ENCODE assay signal across 14 cellular contexts in the genomic region with DNA sequence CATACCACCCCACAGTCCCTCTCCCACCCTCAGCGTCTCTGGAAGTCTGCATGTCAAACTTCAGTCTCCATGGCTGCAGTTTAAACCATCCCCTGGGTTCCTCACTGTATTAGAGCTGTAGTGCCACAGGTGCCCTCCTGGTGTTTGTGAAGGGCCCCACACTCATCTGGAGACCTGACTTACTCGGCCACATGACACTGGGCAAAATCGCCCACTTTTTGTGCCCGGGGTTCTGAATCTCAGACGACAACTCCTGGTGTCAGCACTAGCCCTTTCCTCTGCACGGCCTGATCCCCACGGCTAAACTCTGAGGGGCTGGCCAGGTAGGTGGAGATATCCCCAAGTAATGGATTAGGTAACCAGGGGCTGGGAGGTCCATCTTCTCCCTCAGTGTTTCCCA. TPM values are rescaled to one million over a fixed set of nuclear protein-coding genes. Genes with fewer than 3 reads are reported as not detected.
DNase-seq lines count a peak whose midpoint lies in the region; ATAC-seq and TF ChIP-seq lines count a peak whose summit lies in the region.
"Had no signal": no experiment of that assay in that cellular context is flagged by ENCODE, and none has a peak within 500 bp of the region (broad histone marks: within the 10 kb centered on the region; RNA-seq: fewer than 3 reads in every experiment).

No MANE protein-coding gene starts in this region.

- H3K27ac Mint-ChIP-seq in chondrocyte (ENCODE audit: unreplicated experiment) = peak overlapping the region; percentile 68
- H3K27ac Mint-ChIP-seq: activated naive CD8-positive, alpha-beta T cell treated with anti-CD3 and anti-CD28 coated beads, Interleukin-2, amount 50 U/mL, for 24 hours had no signal

- H3K27ac ChIP-seq in muscle layer of duodenum (ENCODE audit: low read length) = peak overlapping the region; percentile 71
- H3K27ac ChIP-seq in subcutaneous abdominal adipose tissue (ENCODE audit: low read depth, low read length) = peak overlapping the region; percentile 81

- H3K4me3 Mint-ChIP-seq in chondrocyte (ENCODE audit: unreplicated experiment) = no peak overlapping the region
- H3K4me3 Mint-ChIP-seq: activated naive CD8-positive, alpha-beta T cell treated with anti-CD3 and anti-CD28 coated beads, Interleukin-2, amount 50 U/mL, for 24 hours; effector memory CD8-positive, alpha-beta T cell had no signal

- no peaks in the 10 kb centered on the region for H3K27me3 Mint-ChIP-seq in chondrocyte (ENCODE audit: low read depth)

- H3K9me3 Mint-ChIP-seq in chondrocyte (ENCODE audit: low read depth) = no peaks in the 10 kb centered on the region
- H3K9me3 Mint-ChIP-seq: activated naive CD8-positive, alpha-beta T cell treated with anti-CD3 and anti-CD28 coated beads, Interleukin-2, amount 50 U/mL, for 24 hours; effector memory CD8-positive, alpha-beta T cell had no signal

- no peak for ATAC-seq in HG02852 (IDR thresholded peaks at IDR 0.05; ENCODE audit: unreplicated experiment)
- ATAC-seq: activated naive CD8-positive, alpha-beta T cell treated with anti-CD3 and anti-CD28 coated beads, Interleukin-2, amount 50 U/mL, for 24 hours had no signal

- H3K4me3 ChIP-seq in muscle layer of duodenum (ENCODE audit: low read depth in 1 of 2, low read length in 2 of 2) = no peak overlapping the region
- no peak overlapping the region for H3K4me3 ChIP-seq in subcutaneous abdominal adipose tissue (ENCODE audit: low read depth in 1 of 5, low read length in 5 of 5)
- H3K4me3 ChIP-seq: thyroid gland had no signal

- H3K36me3 ChIP-seq in muscle layer of duodenum (ENCODE audit: control insufficient read depth in 1 of 2, insufficient read depth in 2 of 2, low read length in 2 of 2) = peaks cover 0 to 5% of the 10 kb centered on the region in 2 donors
- H3K36me3 ChIP-seq in subcutaneous abdominal adipose tissue (ENCODE audit: control insufficient read depth in 5 of 5, insufficient read depth in 5 of 5, low read length in 5 of 5) = peaks cover 0 to 7% (median 1%) of the 10 kb centered on the region in 5 donors
- H3K36me3 ChIP-seq: thyroid gland had no signal

- H3K4me1 ChIP-seq in muscle layer of duodenum (ENCODE audit: control insufficient read depth in 1 of 2, insufficient read depth in 2 of 2, low read length in 2 of 2) (peaks cover 29 to 56% of the 10 kb centered on the region in 2 donors), subcutaneous abdominal adipose tissue (ENCODE audit: control insufficient read depth in 5 of 5, insufficient read depth in 5 of 5, low read length in 5 of 5) (peaks cover 39 to 90% (median 89%) of the 10 kb centered on the region in 5 donors)

- no peaks in the 10 kb centered on the region for H3K4me1 Mint-ChIP-seq in chondrocyte (ENCODE audit: low read depth)

- H3K9me3 ChIP-seq in muscle layer of duodenum (ENCODE audit: control insufficient read depth in 1 of 2, low read length in 2 of 2) (no peaks in the 10 kb centered on the region), subcutaneous abdominal adipose tissue (ENCODE audit: control insufficient read depth in 5 of 5, low read length in 5 of 5) (no peaks in the 10 kb centered on the region)
- H3K9me3 ChIP-seq: thyroid gland had no signal

- H3K9ac ChIP-seq in subcutaneous abdominal adipose tissue (ENCODE audit: low read length in 5 of 5) = peak overlapping the region in 1 of 5 donors; percentile 13

- DNase-seq in DMS53 (lab: John Stamatoyannopoulos, UW) = peak; percentile 71
- DNase-seq in DMS53 treated with DMSO at 0.1 percent for 48 hours (lab: John Stamatoyannopoulos, UW; ENCODE audit: unreplicated experiment) = no peak
- DNase-seq in chondrocyte (ENCODE audit: low spot score) = no peak
- DNase-seq in AG08395 (ENCODE audit: low spot score) = no peak
- no peak for DNase-seq in inferior parietal cortex (ENCODE audit: extremely low spot score)
- DNase-seq: 8988T; activated naive CD8-positive, alpha-beta T cell treated with anti-CD3 and anti-CD28 coated beads, Interleukin-2, amount 50 U/mL, for 24 hours; effector memory CD8-positive, alpha-beta T cell; mammary epithelial cell; stimulated activated CD4-positive, alpha-beta T cell treated with anti-CD3 and anti-CD28 coated beads, Interleukin-4, amount 100 ng/mL, for 1 hour; thyroid gland had no signal

- H3K27me3 ChIP-seq in muscle layer of duodenum (ENCODE audit: low read depth, low read length) (no peaks in the 10 kb centered on the region), subcutaneous abdominal adipose tissue (ENCODE audit: control insufficient read depth in 5 of 5, insufficient read depth in 4 of 5, low read length in 5 of 5) (no peaks in the 10 kb centered on the region)
- H3K27me3 ChIP-seq: thyroid gland had no signal

- no peaks in the 10 kb centered on the region for H3K36me3 Mint-ChIP-seq in chondrocyte (ENCODE audit: low read depth)

- TF ChIP-seq CTCF in chondrocyte (IDR thresholded peaks at IDR 0.05) = no peak

RNA-seq across cellular contexts. Expression of a gene that starts 6.5 kb away (rescaled TPM):
- total RNA-seq in chondrocyte = 2.8 to 5.4 TPM (median 3.6 TPM) in 3 replicates

RNA-seq across cellular contexts. Expression of a gene that starts 23.0 kb away (rescaled TPM):
- 9.9 to 10.7 TPM (median 10.0 TPM) in 3 replicates for total RNA-seq in chondrocyte
